Comparison of ENCODE assay signal across 26 cellular contexts in genomic region chr11:65562788-65563187, GRCh38. TPM values are rescaled to one million over a fixed set of nuclear protein-coding genes. Genes with fewer than 3 reads are reported as not detected.
"Had no signal": no experiment of that assay in that cellular context is flagged by ENCODE, and none has a peak within 500 bp of the region (broad histone marks: within the 10 kb centered on the region; RNA-seq: fewer than 3 reads in every experiment).

No MANE protein-coding gene starts in this region.

- DNase-seq: activated CD4-positive, alpha-beta T cell treated with anti-CD3 and anti-CD28 coated beads, Interleukin-2, amount 50 U/mL, for 4 hours; activated CD4-positive, CD25-positive, alpha-beta regulatory T cell treated with anti-CD3 and anti-CD28 coated beads, Interleukin-2, amount 50 U/mL, for 72 hours; activated naive CD8-positive, alpha-beta T cell treated with anti-CD3 and anti-CD28 coated beads, Interleukin-2, amount 10 ng/mL, durations not matched to agents 7 days and 5 days; amygdala; colonic mucosa; dorsolateral prefrontal cortex; effector memory CD8-positive, alpha-beta T cell; head of caudate nucleus; hypothalamus; left ventricle myocardium inferior; occipital lobe; posterior cingulate gyrus; sigmoid colon; SK-N-SH; stimulated activated CD4-positive, alpha-beta T cell treated with anti-CD3 and anti-CD28 coated beads, Interleukin-15, amount 100 ng/mL, for 24 hours; stimulated activated naive CD4-positive, alpha-beta T cell; T-helper 2 cell; tibial artery; WERI-Rb-1 had no signal

- H3K27me3 Mint-ChIP-seq: activated naive CD8-positive, alpha-beta T cell treated with anti-CD3 and anti-CD28 coated beads, Interleukin-2, amount 10 ng/mL, durations not matched to agents 7 days and 5 days; activated T-helper 17 cell treated with anti-CD3 and anti-CD28 coated beads, Interleukin-2, amount 50 U/mL, for 72 hours; effector memory CD8-positive, alpha-beta T cell had no signal

- FAIRE-seq: bronchial epithelial cell, endothelial cell of umbilical vein, frontal cortex had no signal

- ATAC-seq: activated T-helper 17 cell treated with anti-CD3 and anti-CD28 coated beads, Interleukin-2, amount 50 U/mL, for 72 hours; effector memory CD8-positive, alpha-beta T cell; esophagus mucosa had no signal

- H3K4me3 ChIP-seq: colonic mucosa, dorsolateral prefrontal cortex, left ventricle myocardium inferior, sigmoid colon, smooth muscle cell, tibial artery had no signal

- H3K4me2 ChIP-seq: SK-N-SH, smooth muscle cell had no signal

- H3K27ac Mint-ChIP-seq: activated naive CD8-positive, alpha-beta T cell treated with anti-CD3 and anti-CD28 coated beads, Interleukin-2, amount 10 ng/mL, durations not matched to agents 7 days and 5 days had no signal

- H3K9ac ChIP-seq: SK-N-SH had no signal

- H3K27ac ChIP-seq: colonic mucosa, left ventricle myocardium inferior, WERI-Rb-1 had no signal

- H3K36me3 ChIP-seq: colonic mucosa, left ventricle myocardium inferior, WERI-Rb-1 had no signal

- H3K36me3 Mint-ChIP-seq: activated naive CD8-positive, alpha-beta T cell treated with anti-CD3 and anti-CD28 coated beads, Interleukin-2, amount 10 ng/mL, durations not matched to agents 7 days and 5 days; mesothelial cell of epicardium had no signal

- H3K4me3 Mint-ChIP-seq: activated naive CD8-positive, alpha-beta T cell treated with anti-CD3 and anti-CD28 coated beads, Interleukin-2, amount 10 ng/mL, durations not matched to agents 7 days and 5 days; effector memory CD8-positive, alpha-beta T cell; mesothelial cell of epicardium had no signal

- H3K27me3 ChIP-seq: colonic mucosa, dorsolateral prefrontal cortex, sigmoid colon, tibial artery had no signal

- H3K9me3 ChIP-seq: colonic mucosa, left ventricle myocardium inferior, sigmoid colon, SK-N-SH, tibial artery had no signal

- H3K9me3 Mint-ChIP-seq: activated naive CD8-positive, alpha-beta T cell treated with anti-CD3 and anti-CD28 coated beads, Interleukin-2, amount 10 ng/mL, durations not matched to agents 7 days and 5 days; activated T-helper 17 cell treated with anti-CD3 and anti-CD28 coated beads, Interleukin-2, amount 50 U/mL, for 72 hours; effector memory CD8-positive, alpha-beta T cell; mesothelial cell of epicardium had no signal

RNA-seq across cellular contexts. Expression of gene KCNK7, which starts 32.8 kb away (rescaled TPM):
- total RNA-seq: frontal cortex, smooth muscle cell had no signal
- polyA plus RNA-seq: smooth muscle cell had no signal
